8 cellular contexts compared by ENCODE assay signal in genomic region chr17:73091770-73092517, GRCh38. TPM values are rescaled to one million over a fixed set of nuclear protein-coding genes. Genes with fewer than 3 reads are reported as not detected.
DNase-seq lines count a peak whose midpoint lies in the region; ATAC-seq, FAIRE-seq and TF ChIP-seq lines count a peak whose summit lies in the region.

No MANE protein-coding gene starts in this region.

- no peaks in the 10 kb centered on the region for H3K9me3 ChIP-seq in H1 (ENCODE audit: insufficient read depth in 2 of 2, low read depth in 1 of 2, low read length in 1 of 2)

- H3K9ac ChIP-seq in H1 (replicated peaks in 1 of 4; ENCODE audit: extremely low read depth in 1 of 4, low read depth in 3 of 4, low read length in 3 of 4) (no peak overlapping the region; a peak in 1 of 7 replicates), mesendoderm (ENCODE audit: low read length) (peak overlapping the region; percentile 74)

- CTCF ChIA-PET in H1 (lab: Charles Lee; ENCODE audit: partially characterized antibody) = interaction anchor here (0.8 to 1.9 kb wide), 6 partner anchors 17 to 106 kb away, joined by 3 to 6 read pairs (median 3); no protein-coding TSS in a partner anchor

- H3K4ac ChIP-seq in H1 (replicated peaks; ENCODE audit: insufficient read length, low read depth, low read length) = no peak overlapping the region
- H3K4ac ChIP-seq in mesendoderm (ENCODE audit: low read depth, low read length) = no peak overlapping the region

- TF ChIP-seq CTCF in H1 (IDR thresholded peaks at IDR 0.05; ENCODE audit: control extremely low read depth in 1 of 3, insufficient read depth in 1 of 3, low read depth in 1 of 3, low read length in 3 of 3) = no peak
- TF ChIP-seq CTCF in type B pancreatic cell (conservative IDR thresholded peaks at IDR 0.05) = no peak

- TF ChIP-seq POLR2A in H1 (IDR thresholded peaks at IDR 0.05; ENCODE audit: control extremely low read depth in 1 of 2, low read depth in 2 of 2, low read length in 2 of 2) = no peak

- peaks cover 0 to 4% of the 10 kb centered on the region in 2 experiments; a peak in 1 of 4 replicates for H3K79me2 ChIP-seq in H1 (ENCODE audit: control insufficient read depth in 1 of 2, insufficient read depth in 2 of 2, low read length in 2 of 2)
- H3K79me2 ChIP-seq in mesendoderm (ENCODE audit: control insufficient read depth, insufficient read depth, low read length) = no peaks in the 10 kb centered on the region

- H3K27ac ChIP-seq in H1 (ENCODE audit: low read depth, low read length) = no peak overlapping the region
- no peak overlapping the region for H3K27ac ChIP-seq in mesendoderm (ENCODE audit: low read depth, low read length)

- no peak for TF ChIP-seq RAD21 in H1 (IDR thresholded peaks at IDR 0.05 in 1 of 2, conservative IDR thresholded peaks at IDR 0.05 in 1 of 2; ENCODE audit: low read depth in 2 of 2, low read length in 2 of 2)

- DNase-seq in A172 (ENCODE audit: low spot score) (peak; percentile 60), ELF-1 (ENCODE audit: low read depth, low spot score) (peak; percentile 59), SK-N-DZ (ENCODE audit: low spot score) (peak; percentile 48), H1 (ENCODE audit: low read depth in 1 of 2, low spot score in 2 of 2) (no peak), mesendoderm (peak; percentile 46), type B pancreatic cell (ENCODE audit: extremely low spot score, unreplicated experiment) (no peak)

- H3K36me3 ChIP-seq in H1 (ENCODE audit: control insufficient read depth in 2 of 4, insufficient read depth in 4 of 4, low read length in 3 of 4) (peaks cover 0 to 2% (median 0%) of the 10 kb centered on the region in 4 experiments; a peak in 3 of 8 replicates), mesendoderm (ENCODE audit: control insufficient read depth, insufficient read depth, low read length) (no peaks in the 10 kb centered on the region)

- FAIRE-seq in H1 (lab: Jason Lieb, UNC) = no peak

- H3K36me3 Mint-ChIP-seq in type B pancreatic cell = peaks cover 7% of the 10 kb centered on the region

- 22% methylated on average over 16 of the region's 20 CpGs; no CpG with 5 or more reads in 1 of the 2 experiments for WGBS in H1 (ENCODE audit: extremely low coverage in 1 of 2, insufficient coverage in 1 of 2, insufficient read length in 1 of 2, insufficient replicate concordance in 2 of 2, low coverage in 1 of 2, low lambda C conversion rate in 2 of 2, missing lambda C conversion rate in 1 of 2), 2 experiments
- WGBS in mesendoderm (ENCODE audit: extremely low coverage, insufficient coverage, low lambda C conversion rate) = no CpG with 5 or more reads among the region's 20 CpGs

- ATAC-seq in HG03442 (IDR thresholded peaks at IDR 0.05; ENCODE audit: unreplicated experiment) (peak; percentile 7), HG03469 (IDR thresholded peaks at IDR 0.05; ENCODE audit: unreplicated experiment) (no peak)

- TF ChIP-seq EP300 in H1 (IDR thresholded peaks at IDR 0.05; ENCODE audit: borderline replicate concordance in 1 of 2, low read depth in 2 of 2, low read length in 2 of 2) = no peak

- no peak overlapping the region for H4K8ac ChIP-seq in H1 (ENCODE audit: extremely low read depth, insufficient read depth, low read length)
- H4K8ac ChIP-seq in mesendoderm (ENCODE audit: low read depth, low read length) = no peak overlapping the region

- H3K9me3 Mint-ChIP-seq in type B pancreatic cell = no peaks in the 10 kb centered on the region

- POLR2A ChIA-PET in H1 (lab: Charles Lee; ENCODE audit: partially characterized antibody) = interaction anchor here (1.0 to 2.0 kb wide), 3 partner anchors 35 to 101 kb away, joined by 3 to 5 read pairs (median 4); partner anchors contain the start of gene COG1

- no peak overlapping the region for H2AK5ac ChIP-seq in H1 (ENCODE audit: low read depth, low read length)
- H2AK5ac ChIP-seq in mesendoderm (ENCODE audit: low read length) = no peak overlapping the region

- H2BK120ac ChIP-seq in H1 (replicated peaks; ENCODE audit: low read depth, low read length) = no peak overlapping the region
- H2BK120ac ChIP-seq in mesendoderm (ENCODE audit: low read depth, low read length) = no peak overlapping the region

- H2AFZ ChIP-seq in H1 (ENCODE audit: low read length) = no peak overlapping the region; the same call in 1 of the 2 replicates

- no peak overlapping the region; the same call in 1 of the 2 replicates for H2BK5ac ChIP-seq in H1 (ENCODE audit: low read depth, low read length)
- no peak overlapping the region for H2BK5ac ChIP-seq in mesendoderm (ENCODE audit: low read length)

- H4K20me1 ChIP-seq in H1 (replicated peaks in 1 of 2; ENCODE audit: control insufficient read depth in 1 of 2, insufficient read depth in 2 of 2, low read length in 2 of 2) = no peaks in the 10 kb centered on the region

- H3K27me3 Mint-ChIP-seq in type B pancreatic cell = peaks cover 4% of the 10 kb centered on the region

- no peak overlapping the region for H3K14ac ChIP-seq in H1 (ENCODE audit: insufficient read length)

- H3K4me1 Mint-ChIP-seq in type B pancreatic cell (ENCODE audit: unreplicated experiment) = peaks cover 15% of the 10 kb centered on the region

- H3K4me1 ChIP-seq in H1 (replicated peaks in 1 of 4; ENCODE audit: control insufficient read depth in 3 of 4, insufficient read depth in 4 of 4, low read length in 3 of 4) = peaks cover 7 to 9% (median 8%) of the 10 kb centered on the region in 4 experiments
- H3K4me1 ChIP-seq in mesendoderm (ENCODE audit: control insufficient read depth, low read depth, low read length) = no peaks in the 10 kb centered on the region

- H4K5ac ChIP-seq in H1 (ENCODE audit: insufficient read length, low read depth, low read length) (peak overlapping the region; percentile 52), mesendoderm (ENCODE audit: low read length) (no peak overlapping the region)

- H3K4me2 ChIP-seq in H1 (ENCODE audit: insufficient read depth in 1 of 2, low read depth in 2 of 2, low read length in 2 of 2) (peak overlapping the region; percentile 77 to 82), mesendoderm (ENCODE audit: low read length) (peak overlapping the region; percentile 85)

- peak overlapping the region; percentile 98 for H3K4me3 Mint-ChIP-seq in type B pancreatic cell

- H3K18ac ChIP-seq in H1 (ENCODE audit: extremely low read depth, low read length) (peak overlapping the region; percentile 53; the same call in 1 of the 2 replicates), mesendoderm (ENCODE audit: low read length) (no peak overlapping the region)

- no peak overlapping the region for H3K23ac ChIP-seq in H1 (ENCODE audit: insufficient read length)
- no peak overlapping the region for H3K23ac ChIP-seq in mesendoderm (ENCODE audit: low read length)

- peak overlapping the region; percentile 77 to 81 (median 79) for H3K4me3 ChIP-seq in H1 (ENCODE audit: extremely low read depth in 1 of 4, insufficient read depth in 2 of 4, low read depth in 3 of 4, low read length in 4 of 4)
- H3K4me3 ChIP-seq in mesendoderm (ENCODE audit: low read length) = peak overlapping the region; percentile 75

- 0 out of 2 replicates have a peak overlapping the region, but pooled peaks have one; percentile 23 for H2BK20ac ChIP-seq in H1 (ENCODE audit: low read length)

- peak overlapping the region; percentile 63 for H3K56ac ChIP-seq in H1 (replicated peaks; ENCODE audit: insufficient read length, low read depth, low read length)
- peak overlapping the region; percentile 92 for H3K56ac ChIP-seq in mesendoderm (ENCODE audit: low read length)

- 0 out of 7 replicates have a peak, but pooled peaks cover 0 to 2% (median 0%) of the 10 kb centered on the region in 4 experiments for H3K27me3 ChIP-seq in H1 (replicated peaks in 1 of 4; ENCODE audit: control insufficient read depth in 3 of 4, extremely low read depth in 1 of 4, insufficient read depth in 3 of 4, low read length in 3 of 4)
- no peaks in the 10 kb centered on the region for H3K27me3 ChIP-seq in mesendoderm (ENCODE audit: insufficient read depth, low read length, poor library complexity)

- no peak overlapping the region for H2BK15ac ChIP-seq in H1 (ENCODE audit: low read length)
- H2BK15ac ChIP-seq in mesendoderm (replicated peaks; ENCODE audit: low read depth) = no peak overlapping the region

- peak overlapping the region; percentile 73 for H3K27ac Mint-ChIP-seq in type B pancreatic cell

- H4K91ac ChIP-seq in H1 (replicated peaks; ENCODE audit: insufficient read length, low read length) = no peak overlapping the region

- no peaks in the 10 kb centered on the region for H3K79me1 ChIP-seq in H1 (ENCODE audit: low read depth, low read length)
- no peaks in the 10 kb centered on the region for H3K79me1 ChIP-seq in mesendoderm (ENCODE audit: low read length)

- no peak overlapping the region; the same call in 1 of the 2 replicates for H2BK12ac ChIP-seq in H1 (ENCODE audit: low read depth, low read length)

- peaks cover 8% of the 10 kb centered on the region for H3K23me2 ChIP-seq in H1 (ENCODE audit: low read depth, low read length)

TF ChIP-seq in H1, 55 proteins besides CTCF, POLR2A, EP300 and RAD21:
- TF ChIP-seq CBX5 (IDR thresholded peaks at IDR 0.05; ENCODE audit: low read depth, low read length) (no peak), SIN3A (conservative IDR thresholded peaks at IDR 0.05 in 1 of 2, IDR thresholded peaks at IDR 0.05 in 1 of 2; ENCODE audit: low read depth in 1 of 2, low read length in 2 of 2) (0 out of 4 replicates have a peak, but pooled peaks of 1 of the 2 experiments have one; percentile 36), RNF2 (IDR thresholded peaks at IDR 0.05; ENCODE audit: borderline replicate concordance, low read depth, low read length, missing control alignments, poor library complexity, severe bottlenecking) (no peak), KDM5A (IDR thresholded peaks at IDR 0.05; ENCODE audit: low read length) (no peak), HDAC2 (IDR thresholded peaks at IDR 0.05; ENCODE audit: borderline replicate concordance in 1 of 2, low read depth in 2 of 2, low read length in 2 of 2) (peak; percentile 20 to 60; a peak in 2 of 4 replicates)

RNA-seq across cellular contexts. Expression of gene SLC39A11, which starts 0.5 kb away (rescaled TPM):
- 56.2 and 59.2 TPM in 2 replicates for total RNA-seq in A172 (2014; rRNA removed; shearing (Covaris generic))
- 16.4 and 21.8 TPM in 2 replicates for polyA plus RNA-seq in SK-N-DZ (2014; cell fraction: cytosol; rRNA removed)
- 15.0 and 25.4 TPM in 2 replicates for polyA plus RNA-seq in SK-N-DZ (2014; cell fraction: nucleus; rRNA removed)
- total RNA-seq in H1 (2021; fragmentation: NEBNext Ultra II Directional; extraction: Animal tissue kit (Norgen Biotek cat#: 25700)) = 19.1 and 19.6 TPM in 2 replicates
- 12.2 and 17.9 TPM in 2 replicates for polyA plus RNA-seq in H1 (2011; rRNA removed)
- polyA plus RNA-seq in H1 (2011; cell fraction: cytosol; rRNA removed) = 10.6 TPM
- polyA plus RNA-seq in H1 (2011; cell fraction: nucleus; rRNA removed) = 22.0 TPM
- polyA plus RNA-seq in H1 (2012, experiment 1 of 2) = 12.8 to 16.8 TPM (median 15.2 TPM) in 4 replicates
- polyA plus RNA-seq in H1 (2012, experiment 2 of 2) = 6.8 TPM
- polyA plus RNA-seq in H1 (2013, experiment 1 of 2) = 10.8 TPM
- polyA plus RNA-seq in H1 (2013, experiment 2 of 2) = 13.1 TPM
- 29.6 and 35.7 TPM in 2 replicates for polyA minus RNA-seq in H1 (2011; rRNA and poly(A)+ RNA removed)
- polyA minus RNA-seq in H1 (2011; cell fraction: cytosol; rRNA and poly(A)+ RNA removed) = 8.4 TPM
- 40.7 TPM for polyA minus RNA-seq in H1 (2011; cell fraction: nucleus; rRNA and poly(A)+ RNA removed)
- polyA plus RNA-seq in mesendoderm (2013, experiment 1 of 2) = 3.9 TPM
- 4.7 TPM for polyA plus RNA-seq in mesendoderm (2013, experiment 2 of 2)
- 23.2 and 39.9 TPM in 2 replicates for total RNA-seq in type B pancreatic cell (ENCODE audit: low replicate concordance)

Comparison
In these comparisons a context has a peak if more than half of its experiments do, and no peak if none do; other contexts are left out.
1. DNase-seq: peak in A172 (single experiment), ELF-1 (single experiment), SK-N-DZ (single experiment) and mesendoderm (single experiment); none in H1 (0 of 2) and type B pancreatic cell (single experiment).